8 cellular contexts compared by ENCODE assay signal in genomic region chr14:70416322-70416716, GRCh38. TPM values are rescaled to one million over a fixed set of nuclear protein-coding genes. Genes with fewer than 3 reads are reported as not detected.
DNase-seq lines count a peak whose midpoint lies in the region; ATAC-seq lines count a peak whose summit lies in the region.

No MANE protein-coding gene starts in this region.

- peak; percentile 26 for ATAC-seq in effector memory CD8-positive, alpha-beta T cell (replicated peaks)
- ATAC-seq in GM18511 (IDR thresholded peaks at IDR 0.05; ENCODE audit: unreplicated experiment) (no peak), HG03135 (IDR thresholded peaks at IDR 0.05; ENCODE audit: unreplicated experiment) (no peak)

- peak overlapping the region; percentile 81 for H3K4me3 ChIP-seq in NT2/D1 (ENCODE audit: insufficient read length, low read depth)

- H3K27me3 ChIP-seq in NT2/D1 (ENCODE audit: insufficient read depth, insufficient read length) = no peaks in the 10 kb centered on the region

- DNase-seq in T-helper 1 cell = no peak
- no peak for DNase-seq in NT2/D1 (ENCODE audit: low read depth, low spot score)
- DNase-seq in effector memory CD8-positive, alpha-beta T cell = no peak
- DNase-seq in myocyte (ENCODE audit: low read depth) = peak; percentile 13
- no peak for DNase-seq in SIG-M5 (lab: John Stamatoyannopoulos, UW)

- H3K36me3 ChIP-seq in NT2/D1 (ENCODE audit: insufficient read depth, insufficient read length, low read length) = peaks cover 6% of the 10 kb centered on the region

- H3K4me1 Mint-ChIP-seq in T-helper 1 cell treated with Interleukin-12 subunit alpha and Interleukin-12 subunit beta and Interleukin-4 antibody, amounts not matched to agents 30 μg/mL and 1 μg/mL, for 36 hours (ENCODE audit: low read depth) = peaks cover 14% of the 10 kb centered on the region
- H3K4me1 Mint-ChIP-seq in effector memory CD8-positive, alpha-beta T cell (ENCODE audit: low read depth in 2 of 2) = peaks cover 26 to 34% of the 10 kb centered on the region in 2 donors

- H3K9me3 Mint-ChIP-seq in T-helper 1 cell treated with Interleukin-12 subunit alpha and Interleukin-12 subunit beta and Interleukin-4 antibody, amounts not matched to agents 30 μg/mL and 1 μg/mL, for 36 hours = no peaks in the 10 kb centered on the region
- no peaks in the 10 kb centered on the region for H3K9me3 Mint-ChIP-seq in effector memory CD8-positive, alpha-beta T cell

- no peaks in the 10 kb centered on the region for H3K36me3 Mint-ChIP-seq in T-helper 1 cell treated with Interleukin-12 subunit alpha and Interleukin-12 subunit beta and Interleukin-4 antibody, amounts not matched to agents 30 μg/mL and 1 μg/mL, for 36 hours (ENCODE audit: low read depth)
- no peaks in the 10 kb centered on the region for H3K36me3 Mint-ChIP-seq in effector memory CD8-positive, alpha-beta T cell (ENCODE audit: insufficient read depth)

- no peaks in the 10 kb centered on the region for H3K9me3 ChIP-seq in NT2/D1 (ENCODE audit: insufficient read depth, low read length)

- H3K4me3 Mint-ChIP-seq in T-helper 1 cell treated with Interleukin-12 subunit alpha and Interleukin-12 subunit beta and Interleukin-4 antibody, amounts not matched to agents 30 μg/mL and 1 μg/mL, for 36 hours = peak overlapping the region; percentile 87
- H3K4me3 Mint-ChIP-seq in effector memory CD8-positive, alpha-beta T cell = peak overlapping the region; percentile 95 to 96

- H3K27me3 Mint-ChIP-seq in T-helper 1 cell treated with Interleukin-12 subunit alpha and Interleukin-12 subunit beta and Interleukin-4 antibody, amounts not matched to agents 30 μg/mL and 1 μg/mL, for 36 hours (ENCODE audit: low read depth) = no peaks in the 10 kb centered on the region
- peaks cover 0 to 13% of the 10 kb centered on the region in 2 donors for H3K27me3 Mint-ChIP-seq in effector memory CD8-positive, alpha-beta T cell

- peak overlapping the region; percentile 69 for H3K9ac ChIP-seq in NT2/D1 (ENCODE audit: insufficient read length, low read depth)

- H3K4me1 ChIP-seq in NT2/D1 (ENCODE audit: insufficient read depth, insufficient read length) = no peaks in the 10 kb centered on the region

- H3K27ac Mint-ChIP-seq in T-helper 1 cell treated with Interleukin-12 subunit alpha and Interleukin-12 subunit beta and Interleukin-4 antibody, amounts not matched to agents 30 μg/mL and 1 μg/mL, for 36 hours = no peak overlapping the region
- H3K27ac Mint-ChIP-seq in effector memory CD8-positive, alpha-beta T cell = peak overlapping the region; percentile 93 to 96

RNA-seq across cellular contexts. Expression of gene SYNJ2BP, which starts 0.6 kb away (rescaled TPM):
- 23.9 and 33.3 TPM in 2 replicates for total RNA-seq in myocyte
- 14.6 TPM for polyA plus RNA-seq in myocyte (2012)

RNA-seq across cellular contexts. Expression of gene ADAM21, which starts 35.7 kb away (rescaled TPM):
- 0.67 and 1.3 TPM in 2 replicates for total RNA-seq in myocyte
- polyA plus RNA-seq in myocyte (2012) = 1.2 TPM

RNA-seq across cellular contexts. Expression of gene COX16, which starts 56.8 kb away (rescaled TPM):
- total RNA-seq in myocyte = 36.3 and 37.8 TPM in 2 replicates
- polyA plus RNA-seq in myocyte (2012) = 38.8 TPM
